Comparison of ENCODE assay signal across 8 cellular contexts in genomic region chr2:227460079-227460485, GRCh38. TPM values are rescaled to one million over a fixed set of nuclear protein-coding genes. Genes with fewer than 3 reads are reported as not detected.
DNase-seq lines count a peak whose midpoint lies in the region; ATAC-seq and TF ChIP-seq lines count a peak whose summit lies in the region.

No MANE protein-coding gene starts in this region.

- no peaks in the 10 kb centered on the region for H3K36me3 Mint-ChIP-seq in stimulated activated naive B cell treated with anti-CD40 and anti-IgM and Interleukin-4, amounts not matched to agents 10 μg/mL and 1 μg/mL and 100 μg/mL, for 72 hours

- H3K4me3 Mint-ChIP-seq in stimulated activated naive B cell treated with anti-CD40 and anti-IgM and Interleukin-4, amounts not matched to agents 10 μg/mL and 1 μg/mL and 100 μg/mL, for 72 hours, result peak overlapping the region; percentile 57 to 65

- peak; percentile 35 for ATAC-seq in HG03175 (IDR thresholded peaks at IDR 0.05; ENCODE audit: unreplicated experiment)
- peak; percentile 62 to 68 for ATAC-seq in stimulated activated naive B cell treated with anti-CD40 and anti-IgM and Interleukin-4, amounts not matched to agents 10 μg/mL and 1 μg/mL and 100 μg/mL, for 72 hours (replicated peaks)
- no peak for ATAC-seq in left ventricle myocardium superior
- ATAC-seq in heart right ventricle, result no peak

- TF ChIP-seq CTCF in right atrium auricular region (IDR thresholded peaks at IDR 0.05) (no peak), heart right ventricle (IDR thresholded peaks at IDR 0.05) (no peak)

- peaks cover 65 to 87% of the 10 kb centered on the region in 2 donors for H3K4me1 Mint-ChIP-seq in stimulated activated naive B cell treated with anti-CD40 and anti-IgM and Interleukin-4, amounts not matched to agents 10 μg/mL and 1 μg/mL and 100 μg/mL, for 72 hours

- H3K27ac Mint-ChIP-seq in stimulated activated naive B cell treated with anti-CD40 and anti-IgM and Interleukin-4, amounts not matched to agents 10 μg/mL and 1 μg/mL and 100 μg/mL, for 72 hours, result peak overlapping the region; percentile 88

- H3K36me3 ChIP-seq in effector memory CD4-positive, alpha-beta T cell (ENCODE audit: control insufficient read depth, insufficient read depth, low read length), result no peaks in the 10 kb centered on the region
- H3K36me3 ChIP-seq in right atrium auricular region (no peaks in the 10 kb centered on the region), heart right ventricle (no peaks in the 10 kb centered on the region)

- H3K9me3 Mint-ChIP-seq in stimulated activated naive B cell treated with anti-CD40 and anti-IgM and Interleukin-4, amounts not matched to agents 10 μg/mL and 1 μg/mL and 100 μg/mL, for 72 hours, result no peaks in the 10 kb centered on the region

- H3K27me3 ChIP-seq in effector memory CD4-positive, alpha-beta T cell (replicated peaks; ENCODE audit: control insufficient read depth, insufficient read depth, low read length, poor library complexity, severe bottlenecking), result no peaks in the 10 kb centered on the region
- H3K27me3 ChIP-seq in right atrium auricular region, result no peaks in the 10 kb centered on the region
- H3K27me3 ChIP-seq in heart right ventricle, result peaks cover 0 to 5% (median 0%) of the 10 kb centered on the region in 7 donors

- no peak overlapping the region for H3K27ac ChIP-seq in effector memory CD4-positive, alpha-beta T cell (ENCODE audit: insufficient read depth, low read length, poor library complexity, severe bottlenecking)
- no peak overlapping the region for H3K27ac ChIP-seq in right atrium auricular region
- no peak overlapping the region for H3K27ac ChIP-seq in heart right ventricle

- intact Hi-C loops in left ventricle myocardium superior (cut with micrococcal nuclease) (no loop called here), heart right ventricle (cut with DNase I) (loop anchor here in 1 of 10 donors (10.0 kb wide), 1 partner anchor 55 kb away; no protein-coding TSS in a partner anchor)

- no peak overlapping the region for H3K4me3 ChIP-seq in effector memory CD4-positive, alpha-beta T cell (ENCODE audit: insufficient read depth, low read depth, low read length, poor library complexity, severe bottlenecking)
- H3K4me3 ChIP-seq in right atrium auricular region, result no peak overlapping the region
- no peak overlapping the region for H3K4me3 ChIP-seq in heart right ventricle

- peak; percentile 59 for DNase-seq in GM03348 (ENCODE audit: low spot score)
- DNase-seq in activated CD4-positive, alpha-beta T cell treated with anti-CD3 and anti-CD28 coated beads for 1 hour, result peak; percentile 38
- peak; percentile 30 to 52 (median 35) for DNase-seq in effector memory CD4-positive, alpha-beta T cell
- DNase-seq in stimulated activated naive B cell treated with anti-CD40 and anti-IgM and Interleukin-4, amounts not matched to agents 10 μg/mL and 1 μg/mL and 100 μg/mL, for 72 hours, result peak; percentile 79
- no peak for DNase-seq in left ventricle myocardium superior
- no peak for DNase-seq in right atrium auricular region (ENCODE audit: low spot score)
- DNase-seq in heart right ventricle, result no peak

- peaks cover 43% of the 10 kb centered on the region for H3K4me1 ChIP-seq in effector memory CD4-positive, alpha-beta T cell (ENCODE audit: control insufficient read depth, insufficient read depth, low read length, poor library complexity, severe bottlenecking)
- H3K4me1 ChIP-seq in right atrium auricular region, result no peaks in the 10 kb centered on the region
- H3K4me1 ChIP-seq in heart right ventricle, result peaks cover 0 to 23% (median 0%) of the 10 kb centered on the region in 9 donors

- no peaks in the 10 kb centered on the region for H3K9me3 ChIP-seq in effector memory CD4-positive, alpha-beta T cell (ENCODE audit: control insufficient read depth, low read length)
- H3K9me3 ChIP-seq in right atrium auricular region (no peaks in the 10 kb centered on the region), heart right ventricle (no peaks in the 10 kb centered on the region)

- 55 to 56% methylated on average over 8 of the region's 8 CpGs for WGBS in heart right ventricle, 2 donors

- no peaks in the 10 kb centered on the region for H3K27me3 Mint-ChIP-seq in stimulated activated naive B cell treated with anti-CD40 and anti-IgM and Interleukin-4, amounts not matched to agents 10 μg/mL and 1 μg/mL and 100 μg/mL, for 72 hours

RNA-seq across cellular contexts. Expression of gene AGFG1, which starts 11.9 kb away (rescaled TPM):
- total RNA-seq in left ventricle myocardium superior, result 55.2 TPM
- total RNA-seq in right atrium auricular region, result 10 to 100 TPM; 47.8 to 75.7 TPM
- total RNA-seq in heart right ventricle, result 10 to 100 TPM; 52.8 to 77.9 (median 59.0) TPM
- polyA plus RNA-seq in heart right ventricle, result 10 to 100 TPM; 14.1 to 42.1 TPM

Comparison
In these comparisons a context has a peak if more than half of its experiments do, and no peak if none do; other contexts are left out.
1. DNase-seq: peak in GM03348 (single experiment), activated CD4-positive, alpha-beta T cell treated with anti-CD3 and anti-CD28 coated beads for 1 hour (single experiment), effector memory CD4-positive, alpha-beta T cell (3 of 3) and stimulated activated naive B cell treated with anti-CD40 and anti-IgM and Interleukin-4, amounts not matched to agents 10 μg/mL and 1 μg/mL and 100 μg/mL, for 72 hours (single experiment); none in left ventricle myocardium superior (single experiment), right atrium auricular region (single experiment) and heart right ventricle (0 of 2).
2. ATAC-seq: peak in HG03175 (single experiment) and stimulated activated naive B cell treated with anti-CD40 and anti-IgM and Interleukin-4, amounts not matched to agents 10 μg/mL and 1 μg/mL and 100 μg/mL, for 72 hours (2 of 2); none in left ventricle myocardium superior (single experiment) and heart right ventricle (0 of 8).